Comparison of ENCODE assay signal across 16 cellular contexts in genomic region chr17:47702391-47702995, GRCh38. TPM values are rescaled to one million over a fixed set of nuclear protein-coding genes. Genes with fewer than 3 reads are reported as not detected.
DNase-seq lines count a peak whose midpoint lies in the region; ATAC-seq and TF ChIP-seq lines count a peak whose summit lies in the region.
"Had no signal": no experiment of that assay in that cellular context is flagged by ENCODE, and none has a peak within 500 bp of the region (broad histone marks: within the 10 kb centered on the region; RNA-seq: fewer than 3 reads in every experiment).

No MANE protein-coding gene starts in this region.

- H3K9me3 Mint-ChIP-seq in CD4-positive, alpha-beta memory T cell = no peaks in the 10 kb centered on the region
- H3K9me3 Mint-ChIP-seq in activated T-cell treated with anti-CD3 and anti-CD28 coated beads, Interleukin-2, amount 50 U/mL, for 4 hours = no peaks in the 10 kb centered on the region
- peaks cover 0 to 2% (median 0%) of the 10 kb centered on the region in 11 donors for H3K9me3 Mint-ChIP-seq in naive thymus-derived CD4-positive, alpha-beta T cell
- no peaks in the 10 kb centered on the region for H3K9me3 Mint-ChIP-seq in endodermal cell

- H3K36me3 Mint-ChIP-seq in CD4-positive, alpha-beta memory T cell = peaks cover 0 to 3% of the 10 kb centered on the region in 2 donors
- H3K36me3 Mint-ChIP-seq in activated T-cell treated with anti-CD3 and anti-CD28 coated beads, Interleukin-2, amount 50 U/mL, for 4 hours (ENCODE audit: insufficient read depth) = peaks cover 15% of the 10 kb centered on the region
- H3K36me3 Mint-ChIP-seq in naive thymus-derived CD4-positive, alpha-beta T cell = no peaks in the 10 kb centered on the region
- H3K36me3 Mint-ChIP-seq in endodermal cell (ENCODE audit: low read depth) = peaks cover 15% of the 10 kb centered on the region

- no peak for ATAC-seq in activated T-cell treated with anti-CD3 and anti-CD28 coated beads, Interleukin-2, amount 50 U/mL, for 4 hours
- no peak for ATAC-seq in naive thymus-derived CD4-positive, alpha-beta T cell
- no peak for ATAC-seq in GM21619 (IDR thresholded peaks at IDR 0.05; ENCODE audit: unreplicated experiment)
- ATAC-seq: left colon, pancreas had no signal

- no peaks in the 10 kb centered on the region for H3K27me3 Mint-ChIP-seq in CD4-positive, alpha-beta memory T cell
- no peaks in the 10 kb centered on the region for H3K27me3 Mint-ChIP-seq in activated T-cell treated with anti-CD3 and anti-CD28 coated beads, Interleukin-2, amount 50 U/mL, for 4 hours (ENCODE audit: low read depth)
- H3K27me3 Mint-ChIP-seq in naive thymus-derived CD4-positive, alpha-beta T cell = no peaks in the 10 kb centered on the region
- H3K27me3 Mint-ChIP-seq in endodermal cell (ENCODE audit: insufficient read depth) = peaks cover 6% of the 10 kb centered on the region

- peaks cover 56 to 87% (median 70%) of the 10 kb centered on the region in 4 donors for H3K4me1 Mint-ChIP-seq in CD4-positive, alpha-beta memory T cell
- H3K4me1 Mint-ChIP-seq in activated T-cell treated with anti-CD3 and anti-CD28 coated beads, Interleukin-2, amount 50 U/mL, for 4 hours (ENCODE audit: low read depth) = peaks cover 81% of the 10 kb centered on the region
- H3K4me1 Mint-ChIP-seq in naive thymus-derived CD4-positive, alpha-beta T cell = peaks cover 48 to 78% (median 56%) of the 10 kb centered on the region in 7 donors
- H3K4me1 Mint-ChIP-seq in endodermal cell = peaks cover 28% of the 10 kb centered on the region

- no peaks in the 10 kb centered on the region for H3K27me3 ChIP-seq in BLaER1 treated with 17β-estradiol and CSF1 and Interleukin-3, amounts not matched to agents 10 nM and 100 nM
- no peaks in the 10 kb centered on the region for H3K27me3 ChIP-seq in CD4-positive, alpha-beta memory T cell (ENCODE audit: insufficient read depth, low read length)
- no peaks in the 10 kb centered on the region for H3K27me3 ChIP-seq in naive thymus-derived CD4-positive, alpha-beta T cell (ENCODE audit: control insufficient read depth in 2 of 2, insufficient read depth in 2 of 2, low read length in 2 of 2)
- H3K27me3 ChIP-seq in endodermal cell (ENCODE audit: control insufficient read depth, insufficient read depth, low read length, poor library complexity, severe bottlenecking) = no peaks in the 10 kb centered on the region
- H3K27me3 ChIP-seq: adrenal gland, pancreas, tibial nerve had no signal

- WGBS in endodermal cell (ENCODE audit: insufficient coverage in 1 of 2, insufficient read length in 1 of 2), 2 experiments = 91 to 94% methylated on average over 3 to 12 of the region's 12 CpGs

- H3K4me3 Mint-ChIP-seq in CD4-positive, alpha-beta memory T cell = peak overlapping the region in 6 of 8 donors; percentile 21 to 76 (median 53)
- peak overlapping the region; percentile 77 for H3K4me3 Mint-ChIP-seq in activated T-cell treated with anti-CD3 and anti-CD28 coated beads, Interleukin-2, amount 50 U/mL, for 4 hours
- peak overlapping the region in 8 of 10 donors; percentile 29 to 82 (median 56) for H3K4me3 Mint-ChIP-seq in naive thymus-derived CD4-positive, alpha-beta T cell
- no peak overlapping the region for H3K4me3 Mint-ChIP-seq in endodermal cell

- H3K27ac Mint-ChIP-seq in CD4-positive, alpha-beta memory T cell = peak overlapping the region; percentile 19 to 96 (median 81)
- H3K27ac Mint-ChIP-seq in naive thymus-derived CD4-positive, alpha-beta T cell = peak overlapping the region in 3 of 9 donors; percentile 36 to 55 (median 45)
- no peak overlapping the region for H3K27ac Mint-ChIP-seq in endodermal cell

- H3K27ac ChIP-seq in BLaER1 treated with 17β-estradiol and CSF1 and Interleukin-3, amounts not matched to agents 10 nM and 100 nM = peak overlapping the region in 7 of 11 experiments; percentile 32 to 71 (median 65); a peak in 11 of 22 replicates
- peak overlapping the region; percentile 16 for H3K27ac ChIP-seq in CD4-positive, alpha-beta memory T cell (ENCODE audit: low read depth, low read length)
- H3K27ac ChIP-seq in naive thymus-derived CD4-positive, alpha-beta T cell (ENCODE audit: low read depth, low read length) = no peak overlapping the region
- H3K27ac ChIP-seq in endodermal cell (ENCODE audit: low read depth, low read length) = no peak overlapping the region
- H3K27ac ChIP-seq: adrenal gland, pancreas had no signal

- CTCF ChIA-PET in CD4-positive, alpha-beta memory T cell (lab: Charles Lee; ENCODE audit: partially characterized antibody) = interaction anchor here (2.6 to 8.6 kb wide), 5 partner anchors 14 to 40 kb away, joined by 11 to 118 read pairs (median 19); partner anchors contain the start of gene TBX21
- CTCF ChIA-PET in naive thymus-derived CD4-positive, alpha-beta T cell (lab: Charles Lee) = no interaction called here

- no peaks in the 10 kb centered on the region for H3K9me3 ChIP-seq in BLaER1 treated with 17β-estradiol and CSF1 and Interleukin-3, amounts not matched to agents 10 nM and 100 nM (replicated peaks in 1 of 11)
- no peaks in the 10 kb centered on the region for H3K9me3 ChIP-seq in CD4-positive, alpha-beta memory T cell (ENCODE audit: control insufficient read depth in 1 of 2, low read length in 2 of 2)
- H3K9me3 ChIP-seq in naive thymus-derived CD4-positive, alpha-beta T cell (ENCODE audit: control insufficient read depth in 2 of 3, low read length in 3 of 3) = no peaks in the 10 kb centered on the region
- no peaks in the 10 kb centered on the region for H3K9me3 ChIP-seq in endodermal cell (ENCODE audit: control insufficient read depth, low read length)
- H3K9me3 ChIP-seq: adrenal gland, pancreas, tibial nerve had no signal

- peak overlapping the region in 4 of 10 experiments; percentile 12 to 58 (median 30); a peak in 7 of 20 replicates for H3K4me3 ChIP-seq in BLaER1 treated with 17β-estradiol and CSF1 and Interleukin-3, amounts not matched to agents 10 nM and 100 nM
- H3K4me3 ChIP-seq in CD4-positive, alpha-beta memory T cell (ENCODE audit: low read length in 2 of 2) = no peak overlapping the region
- peak overlapping the region; percentile 32 for H3K4me3 ChIP-seq in naive thymus-derived CD4-positive, alpha-beta T cell (ENCODE audit: low read length)
- H3K4me3 ChIP-seq in endodermal cell (ENCODE audit: low read length) = no peak overlapping the region
- H3K4me3 ChIP-seq: adrenal gland, pancreas, tibial nerve had no signal

- POLR2A ChIA-PET in CD4-positive, alpha-beta memory T cell (lab: Charles Lee; ENCODE audit: partially characterized antibody) = interaction anchor here (1.0 to 8.7 kb wide), 5 partner anchors 8 to 32 kb away, joined by 4 to 145 read pairs (median 4); partner anchors contain the start of genes TBKBP1 and TBX21
- POLR2A ChIA-PET in naive thymus-derived CD4-positive, alpha-beta T cell (lab: Charles Lee) = no interaction called here

- intact Hi-C loops in CD4-positive, alpha-beta memory T cell (cut with micrococcal nuclease) = no loop called here
- intact Hi-C loops in naive thymus-derived CD4-positive, alpha-beta T cell (cut with micrococcal nuclease) = no loop called here

- TF ChIP-seq CTCF in endodermal cell (conservative IDR thresholded peaks at IDR 0.05) = no peak

- peaks cover 6 to 42% (median 29%) of the 10 kb centered on the region in 11 experiments; a peak in 21 of 22 replicates for H3K36me3 ChIP-seq in BLaER1 treated with 17β-estradiol and CSF1 and Interleukin-3, amounts not matched to agents 10 nM and 100 nM
- H3K36me3 ChIP-seq in CD4-positive, alpha-beta memory T cell (ENCODE audit: insufficient read depth, low read length) = no peaks in the 10 kb centered on the region
- no peaks in the 10 kb centered on the region for H3K36me3 ChIP-seq in naive thymus-derived CD4-positive, alpha-beta T cell (ENCODE audit: control insufficient read depth in 2 of 3, insufficient read depth in 3 of 3, low read length in 3 of 3)
- peaks cover 14% of the 10 kb centered on the region for H3K36me3 ChIP-seq in endodermal cell (ENCODE audit: control insufficient read depth, insufficient read depth, low read length)
- H3K36me3 ChIP-seq: pancreas had no signal

- peaks cover 76 to 100% (median 99%) of the 10 kb centered on the region in 10 experiments for H3K4me1 ChIP-seq in BLaER1 treated with 17β-estradiol and CSF1 and Interleukin-3, amounts not matched to agents 10 nM and 100 nM
- H3K4me1 ChIP-seq in CD4-positive, alpha-beta memory T cell (ENCODE audit: insufficient read depth, low read length) = peaks cover 81% of the 10 kb centered on the region
- H3K4me1 ChIP-seq in naive thymus-derived CD4-positive, alpha-beta T cell (ENCODE audit: control insufficient read depth in 2 of 2, insufficient read depth in 2 of 2, low read length in 2 of 2) = peaks cover 52 to 78% of the 10 kb centered on the region in 2 donors
- H3K4me1 ChIP-seq in endodermal cell (ENCODE audit: control insufficient read depth, insufficient read depth, low read length) = peaks cover 5% of the 10 kb centered on the region
- H3K4me1 ChIP-seq: pancreas had no signal

- DNase-seq in CD4-positive, alpha-beta memory T cell = peak in 1 of 5 donors; percentile 8
- peak; percentile 4 for DNase-seq in activated T-cell treated with anti-CD3 and anti-CD28 coated beads, Interleukin-2, amount 50 U/mL, for 4 hours
- DNase-seq in naive thymus-derived CD4-positive, alpha-beta T cell = no peak
- no peak for DNase-seq in endodermal cell
- no peak for DNase-seq in central memory CD4-positive, alpha-beta T cell
- DNase-seq: adrenal gland, C1 segment of cervical spinal cord, left colon, MM.1S, NCI-H1694, NCI-H345, SHP77 had no signal

- peak overlapping the region; percentile 89 to 100 (median 93) for H3K4me2 ChIP-seq in BLaER1 treated with 17β-estradiol and CSF1 and Interleukin-3, amounts not matched to agents 10 nM and 100 nM

- peak overlapping the region; percentile 18 to 68 (median 53); a peak in 15 of 22 replicates for H3K9ac ChIP-seq in BLaER1 treated with 17β-estradiol and CSF1 and Interleukin-3, amounts not matched to agents 10 nM and 100 nM
- H3K9ac ChIP-seq in endodermal cell (ENCODE audit: extremely low read depth, low read length, poor library complexity, severe bottlenecking) = no peak overlapping the region

- H4K20me1 ChIP-seq in BLaER1 treated with 17β-estradiol and CSF1 and Interleukin-3, amounts not matched to agents 10 nM and 100 nM = peaks cover 23 to 94% (median 44%) of the 10 kb centered on the region in 11 experiments; a peak in 21 of 22 replicates

RNA-seq across cellular contexts. Expression of gene TBKBP1, which starts 8.5 kb away (rescaled TPM):
- 1 to 10 TPM; 6.7 to 7.4 TPM for total RNA-seq in CD4-positive, alpha-beta memory T cell
- under 1 TPM; 0.49 to 0.68 TPM for polyA plus RNA-seq in CD4-positive, alpha-beta memory T cell
- 10 to 100 TPM; 24.4 to 34.7 (median 24.6) TPM for total RNA-seq in activated T-cell treated with anti-CD3 and anti-CD28 coated beads, Interleukin-2, amount 50 U/mL, for 4 hours
- 10 to 100 TPM in 1 of 5 experiments, 1 to 10 TPM in 4; 1.9 to 13.3 (median 2.9) TPM for total RNA-seq in naive thymus-derived CD4-positive, alpha-beta T cell
- under 1 TPM in 1 of 2 donors, not detected in 1; 0.08 TPM for polyA plus RNA-seq in naive thymus-derived CD4-positive, alpha-beta T cell
- total RNA-seq in endodermal cell = 10 to 100 TPM; 14.5 to 22.9 TPM
- polyA plus RNA-seq in endodermal cell (2013, experiment 1 of 2) = 17.3 TPM
- polyA plus RNA-seq in endodermal cell (2013, experiment 2 of 2) = 16.7 TPM

RNA-seq across cellular contexts. Expression of gene TBX21, which starts 30.5 kb away (rescaled TPM):
- 10 to 100 TPM; 15.8 to 17.9 TPM for total RNA-seq in CD4-positive, alpha-beta memory T cell
- 10 to 100 TPM in 1 of 2 donors, 1 to 10 TPM in 1; 6.8 to 11.5 TPM for polyA plus RNA-seq in CD4-positive, alpha-beta memory T cell
- total RNA-seq in activated T-cell treated with anti-CD3 and anti-CD28 coated beads, Interleukin-2, amount 50 U/mL, for 4 hours = 100 to 1,000 TPM in 2 of 3 donors, 10 to 100 TPM in 1; 77.8 to 111 (median 101) TPM
- total RNA-seq in naive thymus-derived CD4-positive, alpha-beta T cell = 10 to 100 TPM in 2 of 5 experiments, 1 to 10 TPM in 3; 1.3 to 38.6 (median 4.5) TPM
- under 1 TPM; 0.13 to 0.43 TPM for polyA plus RNA-seq in naive thymus-derived CD4-positive, alpha-beta T cell
- total RNA-seq in endodermal cell = not detected
- not detected for polyA plus RNA-seq in endodermal cell (2013, experiment 1 of 2)
- not detected for polyA plus RNA-seq in endodermal cell (2013, experiment 2 of 2)

RNA-seq across cellular contexts. Expression of gene KPNB1, which starts 52.8 kb away (rescaled TPM):
- total RNA-seq in CD4-positive, alpha-beta memory T cell = 100 to 1,000 TPM; 258 to 268 TPM
- polyA plus RNA-seq in CD4-positive, alpha-beta memory T cell = 10 to 100 TPM; 13.4 to 26.9 TPM
- total RNA-seq in activated T-cell treated with anti-CD3 and anti-CD28 coated beads, Interleukin-2, amount 50 U/mL, for 4 hours = 100 to 1,000 TPM; 916 to 992 (median 944) TPM
- total RNA-seq in naive thymus-derived CD4-positive, alpha-beta T cell = 100 to 1,000 TPM; 185 to 465 (median 255) TPM
- 10 to 100 TPM; 21.1 to 30.0 TPM for polyA plus RNA-seq in naive thymus-derived CD4-positive, alpha-beta T cell
- 100 to 1,000 TPM; 452 to 500 TPM for total RNA-seq in endodermal cell
- 347 TPM for polyA plus RNA-seq in endodermal cell (2013, experiment 1 of 2)
- 324 TPM for polyA plus RNA-seq in endodermal cell (2013, experiment 2 of 2)

Comparison
In these comparisons a context has a peak if more than half of its experiments do, and no peak if none do; other contexts are left out.
1. H3K27ac ChIP-seq: peak in BLaER1 treated with 17β-estradiol and CSF1 and Interleukin-3, amounts not matched to agents 10 nM and 100 nM (7 of 11) and CD4-positive, alpha-beta memory T cell (single experiment); none in naive thymus-derived CD4-positive, alpha-beta T cell (single experiment) and endodermal cell (single experiment).